9 cellular contexts compared by ENCODE assay signal in genomic region chr7:6376820-6377219, GRCh38. TPM values are rescaled to one million over a fixed set of nuclear protein-coding genes. Genes with fewer than 3 reads are reported as not detected.
DNase-seq lines count a peak whose midpoint lies in the region; ATAC-seq and TF ChIP-seq lines count a peak whose summit lies in the region.
"Had no signal": no experiment of that assay in that cellular context is flagged by ENCODE, and none has a peak within 500 bp of the region (broad histone marks: within the 10 kb centered on the region; RNA-seq: fewer than 3 reads in every experiment).

No MANE protein-coding gene starts in this region.

- peak overlapping the region; percentile 30 for H3K27ac ChIP-seq in skeletal muscle tissue (ENCODE audit: low read depth, low read length)

- POLR2A ChIA-PET in WTC11 (lab: Charles Lee) = interaction anchor here (0.7 kb wide), 2 partner anchors 368 to 850 kb away, joined by 5 to 7 read pairs; no protein-coding TSS in a partner anchor

- DNase-seq in NCI-H82 (lab: John Stamatoyannopoulos, UW) = peak; percentile 55
- DNase-seq in NCI-H82 treated with DMSO at 0.1 percent for 48 hours (lab: John Stamatoyannopoulos, UW; ENCODE audit: unreplicated experiment) = no peak
- no peak for DNase-seq in WTC11 (ENCODE audit: low spot score)
- no peak for DNase-seq in glutamatergic neuron
- no peak for DNase-seq in left colon
- no peak for DNase-seq in SHP77 (lab: John Stamatoyannopoulos, UW)
- DNase-seq: amniotic stem cell had no signal

- no peak overlapping the region for H3K9ac ChIP-seq in skeletal muscle tissue (ENCODE audit: low read depth in 1 of 3, low read length in 3 of 3)

- H3K9me3 ChIP-seq in skeletal muscle tissue (ENCODE audit: control insufficient read depth in 3 of 3, low read length in 3 of 3) = no peaks in the 10 kb centered on the region

- peaks cover 28 to 36% (median 29%) of the 10 kb centered on the region in 3 donors for H3K4me1 ChIP-seq in skeletal muscle tissue (ENCODE audit: control insufficient read depth in 3 of 3, insufficient read depth in 3 of 3, low read length in 3 of 3)

- H3K9me3 Mint-ChIP-seq in WTC11 (no peaks in the 10 kb centered on the region), glutamatergic neuron (ENCODE audit: unreplicated experiment) (no peaks in the 10 kb centered on the region)

- ATAC-seq in WTC11 (no peak), HG03460 (IDR thresholded peaks at IDR 0.05; ENCODE audit: unreplicated experiment) (no peak), left colon (no peak)

- H3K27me3 Mint-ChIP-seq in WTC11 (ENCODE audit: low read depth) (no peaks in the 10 kb centered on the region), glutamatergic neuron (ENCODE audit: unreplicated experiment) (no peaks in the 10 kb centered on the region)

- no peaks in the 10 kb centered on the region for H3K27me3 ChIP-seq in skeletal muscle tissue (ENCODE audit: control insufficient read depth in 3 of 3, insufficient read depth in 3 of 3, low read length in 3 of 3)

- no peaks in the 10 kb centered on the region for H3K36me3 ChIP-seq in skeletal muscle tissue (ENCODE audit: control insufficient read depth in 3 of 3, insufficient read depth in 3 of 3, low read length in 3 of 3)

- peak overlapping the region; percentile 91 for H3K4me3 Mint-ChIP-seq in WTC11
- H3K4me3 Mint-ChIP-seq in glutamatergic neuron (ENCODE audit: unreplicated experiment) = peak overlapping the region; percentile 49

- H3K4me1 Mint-ChIP-seq in WTC11 (peaks cover 40% of the 10 kb centered on the region), glutamatergic neuron (ENCODE audit: low read depth, unreplicated experiment) (peaks cover 12% of the 10 kb centered on the region)

- H3K27ac Mint-ChIP-seq in WTC11 = peak overlapping the region; percentile 92
- no peak overlapping the region for H3K27ac Mint-ChIP-seq in glutamatergic neuron (ENCODE audit: unreplicated experiment)

- peaks cover 16% of the 10 kb centered on the region for H3K36me3 Mint-ChIP-seq in WTC11
- H3K36me3 Mint-ChIP-seq in glutamatergic neuron (ENCODE audit: unreplicated experiment) = no peaks in the 10 kb centered on the region

- H3K4me3 ChIP-seq in skeletal muscle tissue (ENCODE audit: low read length in 3 of 3) = peak overlapping the region in 2 of 3 donors; percentile 3 to 19

- CTCF ChIA-PET in WTC11 (lab: Charles Lee) = interaction anchor here (0.7 kb wide), 2 partner anchors 107 to 1898 kb away, joined by 3 to 4 read pairs; no protein-coding TSS in a partner anchor

- intact Hi-C loops in left colon (cut with DNase I, micrococcal nuclease) = no loop called here

- TF ChIP-seq CTCF in WTC11 (IDR thresholded peaks at IDR 0.05) (no peak), glutamatergic neuron (IDR thresholded peaks at IDR 0.05; ENCODE audit: partially characterized antibody, unreplicated experiment) (no peak)

TF ChIP-seq in WTC11, 78 proteins besides CTCF, POLR2A, EP300 and RAD21:
- TF ChIP-seq CREB1 (CRISPR knock-in tag; IDR thresholded peaks at IDR 0.05) (no peak), E2F4 (CRISPR knock-in tag; IDR thresholded peaks at IDR 0.05; ENCODE audit: borderline replicate concordance, low read depth) (no peak), SMAD3 (CRISPR knock-in tag; IDR thresholded peaks at IDR 0.05; ENCODE audit: borderline replicate concordance) (no peak), ESRRA (CRISPR knock-in tag; IDR thresholded peaks at IDR 0.05; ENCODE audit: borderline replicate concordance) (no peak), TEAD4 (CRISPR knock-in tag; IDR thresholded peaks at IDR 0.05) (no peak), CBFB (CRISPR knock-in tag; IDR thresholded peaks at IDR 0.05; ENCODE audit: low read depth) (no peak), EMX1 (CRISPR knock-in tag; IDR thresholded peaks at IDR 0.05) (no peak)
- TF ChIP-seq, protein P1, sequence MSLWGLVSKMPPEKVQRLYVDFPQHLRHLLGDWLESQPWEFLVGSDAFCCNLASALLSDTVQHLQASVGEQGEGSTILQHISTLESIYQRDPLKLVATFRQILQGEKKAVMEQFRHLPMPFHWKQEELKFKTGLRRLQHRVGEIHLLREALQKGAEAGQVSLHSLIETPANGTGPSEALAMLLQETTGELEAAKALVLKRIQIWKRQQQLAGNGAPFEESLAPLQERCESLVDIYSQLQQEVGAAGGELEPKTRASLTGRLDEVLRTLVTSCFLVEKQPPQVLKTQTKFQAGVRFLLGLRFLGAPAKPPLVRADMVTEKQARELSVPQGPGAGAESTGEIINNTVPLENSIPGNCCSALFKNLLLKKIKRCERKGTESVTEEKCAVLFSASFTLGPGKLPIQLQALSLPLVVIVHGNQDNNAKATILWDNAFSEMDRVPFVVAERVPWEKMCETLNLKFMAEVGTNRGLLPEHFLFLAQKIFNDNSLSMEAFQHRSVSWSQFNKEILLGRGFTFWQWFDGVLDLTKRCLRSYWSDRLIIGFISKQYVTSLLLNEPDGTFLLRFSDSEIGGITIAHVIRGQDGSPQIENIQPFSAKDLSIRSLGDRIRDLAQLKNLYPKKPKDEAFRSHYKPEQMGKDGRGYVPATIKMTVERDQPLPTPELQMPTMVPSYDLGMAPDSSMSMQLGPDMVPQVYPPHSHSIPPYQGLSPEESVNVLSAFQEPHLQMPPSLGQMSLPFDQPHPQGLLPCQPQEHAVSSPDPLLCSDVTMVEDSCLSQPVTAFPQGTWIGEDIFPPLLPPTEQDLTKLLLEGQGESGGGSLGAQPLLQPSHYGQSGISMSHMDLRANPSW (CRISPR knock-in tag; conservative IDR thresholded peaks at IDR 0.05; ENCODE audit: low read depth) = no peak
TF ChIP-seq in WTC11: peak in this region for 0.

RNA-seq across cellular contexts. Expression of gene RAC1, which starts 2.5 kb away (rescaled TPM):
- total RNA-seq in WTC11 (2021) (260 to 281 TPM (median 260 TPM) in 3 replicates), glutamatergic neuron (ENCODE audit: unreplicated experiment) (172 TPM), skeletal muscle tissue (30.8 TPM), left colon (100 to 1,000 TPM; 422 to 431 TPM)

RNA-seq across cellular contexts. Expression of gene FAM220A, which starts 28.1 kb away (rescaled TPM):
- total RNA-seq in WTC11 (2021) = 20.0 to 22.5 TPM (median 21.6 TPM) in 3 replicates
- 25.9 TPM for total RNA-seq in glutamatergic neuron (ENCODE audit: unreplicated experiment)
- 16.2 TPM for total RNA-seq in skeletal muscle tissue
- total RNA-seq in left colon = 10 to 100 TPM in 1 of 2 donors, 1 to 10 TPM in 1; 8.2 to 10.1 TPM
